Comparison of ENCODE assay signal across 1 cellular context in genomic region chr2:176106636-176107539, GRCh38.
A peak's percentile ranks its signal among the peaks of the same experiment; 100 is the strongest.
TF ChIP-seq lines count a peak whose summit lies in the region.

Gene HOXD11, plus strand, starts transcription at chr2:176107280. Its CDS starts 76 bp downstream, at chr2:176107356.

TF ChIP-seq in HEK293, 187 proteins besides CTCF, POLR2A, EP300 and RAD21 (continued from another document and continues in another):
- TF ChIP-seq ZNF449 (tag by site-specific recombination; IDR thresholded peaks at IDR 0.05) (peak; percentile 56; the same call in 1 of the 2 replicates), ZNF623 (tag by site-specific recombination; IDR thresholded peaks at IDR 0.05) (no peak), PRDM10 (tag by site-specific recombination; IDR thresholded peaks at IDR 0.05) (peak; percentile 87), ZNF391 (tag by site-specific recombination; IDR thresholded peaks at IDR 0.05; ENCODE audit: borderline replicate concordance, low read depth) (peak; percentile 45; the same call in 1 of the 2 replicates), ZNF354C (tag by site-specific recombination; IDR thresholded peaks at IDR 0.05; ENCODE audit: borderline replicate concordance, low read depth) (no peak), ZBTB8A (tag by site-specific recombination; IDR thresholded peaks at IDR 0.05) (peak; percentile 95), ZNF791 (tag by site-specific recombination; IDR thresholded peaks at IDR 0.05) (no peak), GLI2 (tag by site-specific recombination; IDR thresholded peaks at IDR 0.05; ENCODE audit: borderline replicate concordance, low read depth) (0 out of 2 replicates have a peak, but pooled peaks have one; percentile 47), ZFP37 (tag by site-specific recombination; IDR thresholded peaks at IDR 0.05) (peak; percentile 85; the same call in 1 of the 2 replicates), ZNF37A (tag by site-specific recombination; IDR thresholded peaks at IDR 0.05) (no peak), ZNF488 (tag by site-specific recombination; IDR thresholded peaks at IDR 0.05) (no peak), ZNF473 (tag by site-specific recombination; IDR thresholded peaks at IDR 0.05) (no peak), ZNF501 (tag by site-specific recombination; IDR thresholded peaks at IDR 0.05) (peak; percentile 44), ZNF292 (tag by site-specific recombination; IDR thresholded peaks at IDR 0.05; ENCODE audit: borderline replicate concordance, low read depth) (no peak), ZNF585B (tag by site-specific recombination; IDR thresholded peaks at IDR 0.05) (no peak), ZNF426 (tag by site-specific recombination; IDR thresholded peaks at IDR 0.05) (no peak), ZNF311 (tag by site-specific recombination; IDR thresholded peaks at IDR 0.05; ENCODE audit: borderline replicate concordance) (no peak), PRDM1 (tag by site-specific recombination; IDR thresholded peaks at IDR 0.05) (peak; percentile 55), ZNF175 (tag by site-specific recombination; IDR thresholded peaks at IDR 0.05) (no peak), ZIC2 (tag by site-specific recombination; IDR thresholded peaks at IDR 0.05) (peak; percentile 76), ZNF571 (tag by site-specific recombination; IDR thresholded peaks at IDR 0.05) (no peak), ZNF692 (tag by site-specific recombination; IDR thresholded peaks at IDR 0.05) (peak; percentile 94), OVOL3 (tag by site-specific recombination; IDR thresholded peaks at IDR 0.05) (no peak), ZSCAN18 (tag by site-specific recombination; IDR thresholded peaks at IDR 0.05) (no peak), ZNF639 (tag by site-specific recombination; IDR thresholded peaks at IDR 0.05) (no peak; the same call in none of the 2 replicates), ZNF157 (tag by site-specific recombination; IDR thresholded peaks at IDR 0.05) (no peak), HIC1 (tag by site-specific recombination; IDR thresholded peaks at IDR 0.05) (0 out of 2 replicates have a peak, but pooled peaks have one; percentile 18), ZNF132 (tag by site-specific recombination; IDR thresholded peaks at IDR 0.05; ENCODE audit: borderline replicate concordance) (no peak), GFI1B (tag by site-specific recombination; IDR thresholded peaks at IDR 0.05) (0 out of 2 replicates have a peak, but pooled peaks have one; percentile 49), ZNF624 (tag by site-specific recombination; IDR thresholded peaks at IDR 0.05) (no peak), ZNF302 (tag by site-specific recombination; IDR thresholded peaks at IDR 0.05; ENCODE audit: low read depth) (no peak), ZNF138 (tag by site-specific recombination; IDR thresholded peaks at IDR 0.05; ENCODE audit: borderline replicate concordance) (no peak), ZNF23 (tag by site-specific recombination; IDR thresholded peaks at IDR 0.05; ENCODE audit: borderline replicate concordance) (no peak), PRDM2 (tag by site-specific recombination; IDR thresholded peaks at IDR 0.05; ENCODE audit: borderline replicate concordance) (no peak), ZNF2 (tag by site-specific recombination; IDR thresholded peaks at IDR 0.05) (peak; percentile 18; the same call in 1 of the 2 replicates), EGR2 (tag by site-specific recombination; IDR thresholded peaks at IDR 0.05; ENCODE audit: low read depth) (peak; percentile 47), ZBTB10 (tag by site-specific recombination; IDR thresholded peaks at IDR 0.05) (no peak; the same call in 1 of the 2 replicates)
